16 cellular contexts compared by ENCODE assay signal in the genomic region with DNA sequence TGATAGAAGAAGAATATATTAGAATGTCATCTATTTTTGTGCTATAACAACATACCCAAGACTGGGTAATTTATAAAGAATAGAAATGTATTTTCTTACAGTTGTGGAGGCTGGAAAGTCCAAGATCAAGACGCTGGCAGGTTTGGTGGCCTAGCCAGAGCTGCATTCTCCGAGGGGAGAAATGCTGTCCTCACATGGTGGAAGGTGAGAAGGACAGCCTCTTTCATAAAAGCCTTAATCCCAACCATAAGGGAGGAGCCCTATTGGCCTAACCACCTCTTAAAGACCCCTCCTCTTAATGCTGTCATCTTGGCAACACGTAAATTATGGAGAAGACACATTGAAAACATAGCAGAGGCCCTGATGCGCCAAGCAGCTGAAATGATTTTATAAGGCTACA.
DNase-seq lines count a peak whose midpoint lies in the region; ATAC-seq and TF ChIP-seq lines count a peak whose summit lies in the region.
"Had no signal": no experiment of that assay in that cellular context is flagged by ENCODE, and none has a peak within 500 bp of the region (broad histone marks: within the 10 kb centered on the region; RNA-seq: fewer than 3 reads in every experiment).

No MANE protein-coding gene starts in this region.

- TF ChIP-seq CTCF in A673 (conservative IDR thresholded peaks at IDR 0.05; ENCODE audit: low read depth, low read length) (peak; percentile 44), gastrocnemius medialis (IDR thresholded peaks at IDR 0.05 in 4 of 5, conservative IDR thresholded peaks at IDR 0.05 in 1 of 5) (no peak)

- H3K9ac ChIP-seq in NT2/D1 (ENCODE audit: insufficient read length, low read depth): no peak overlapping the region
- H3K9ac ChIP-seq: BLaER1 had no signal

- H3K27me3 ChIP-seq in A673 (replicated peaks; ENCODE audit: insufficient read depth, low read depth, low read length, poor library complexity) (no peaks in the 10 kb centered on the region), NT2/D1 (ENCODE audit: insufficient read depth, insufficient read length) (no peaks in the 10 kb centered on the region), gastrocnemius medialis (no peaks in the 10 kb centered on the region)
- H3K27me3 ChIP-seq: BLaER1, testis had no signal

- in situ Hi-C loops in gastrocnemius medialis (cut with MboI; ENCODE audit: low sequenced_read_pairs in 4 of 4): no loop called here

- intact Hi-C loops in A673 (cut with micrococcal nuclease; ENCODE audit: unreplicated experiment): loop anchor here (10.0 kb wide), 1 partner anchor 424 kb away; no protein-coding TSS in a partner anchor
- intact Hi-C loops in gastrocnemius medialis (cut with DNase I; ENCODE audit: low total_unique reads): no loop called here

- H3K4me3 ChIP-seq in A673 (ENCODE audit: low read depth, low read length, poor library complexity, severe bottlenecking): no peak overlapping the region
- no peak overlapping the region for H3K4me3 ChIP-seq in NT2/D1 (ENCODE audit: insufficient read length, low read depth)
- H3K4me3 ChIP-seq in gastrocnemius medialis: no peak overlapping the region
- H3K4me3 ChIP-seq: BLaER1, testis had no signal

- POLR2A ChIA-PET in A673 (lab: Charles Lee; ENCODE audit: low non-redundant PET): no interaction called here

- ATAC-seq in esophagus mucosa (peak; percentile 32), GM18511 (IDR thresholded peaks at IDR 0.05; ENCODE audit: unreplicated experiment) (no peak), HG03378 (IDR thresholded peaks at IDR 0.05; ENCODE audit: unreplicated experiment) (no peak), gastrocnemius medialis (no peak)
- ATAC-seq: naive thymus-derived CD4-positive, alpha-beta T cell; T-helper 17 cell had no signal

- CTCF ChIA-PET in A673 (lab: Charles Lee): no interaction called here

- H3K27ac ChIP-seq in A673 (ENCODE audit: low read depth, low read length, poor library complexity, severe bottlenecking) (no peak overlapping the region), gastrocnemius medialis (no peak overlapping the region)
- H3K27ac ChIP-seq: BLaER1, testis had no signal

- H3K4me1 ChIP-seq in A673 (ENCODE audit: insufficient read depth, low read length, poor library complexity, severe bottlenecking): peaks cover 32% of the 10 kb centered on the region
- no peaks in the 10 kb centered on the region for H3K4me1 ChIP-seq in NT2/D1 (ENCODE audit: insufficient read depth, insufficient read length)
- H3K4me1 ChIP-seq in gastrocnemius medialis: no peaks in the 10 kb centered on the region
- H3K4me1 ChIP-seq: testis had no signal

- H3K36me3 ChIP-seq in A673 (ENCODE audit: insufficient read depth, low read length, poor library complexity, severe bottlenecking) (no peaks in the 10 kb centered on the region), NT2/D1 (ENCODE audit: insufficient read depth, insufficient read length, low read length) (no peaks in the 10 kb centered on the region), gastrocnemius medialis (no peaks in the 10 kb centered on the region)
- H3K36me3 ChIP-seq: BLaER1 had no signal

- H3K9me3 ChIP-seq in A673 (ENCODE audit: low read depth, low read length, poor library complexity, severe bottlenecking): no peaks in the 10 kb centered on the region
- no peaks in the 10 kb centered on the region for H3K9me3 ChIP-seq in NT2/D1 (ENCODE audit: insufficient read depth, low read length)
- no peaks in the 10 kb centered on the region for H3K9me3 ChIP-seq in gastrocnemius medialis
- H3K9me3 ChIP-seq: BLaER1, testis had no signal

- no peak for TF ChIP-seq POLR2A in gastrocnemius medialis (IDR thresholded peaks at IDR 0.05)

- DNase-seq in A673 (ENCODE audit: low spot score) (peak; percentile 44), Daoy (ENCODE audit: low read depth) (peak; percentile 19), NT2/D1 (ENCODE audit: low read depth, low spot score) (peak; percentile 13), T-helper 9 cell (no peak), gastrocnemius medialis (no peak)
- DNase-seq: activated CD4-positive, alpha-beta T cell treated with anti-CD3 and anti-CD28 coated beads for 4 hours; activated T-cell treated with anti-CD3 and anti-CD28 coated beads, Interleukin-2, amount 50 U/mL, for 24 hours; IMR-90; naive thymus-derived CD4-positive, alpha-beta T cell; NCI-H1105; T-helper 17 cell; testis had no signal

- BruUV-seq in A673 (replicated peaks; lab: Mats Ljungman, UMichigan): no TSS peak

Comparison
In these comparisons a context has a peak if more than half of its experiments do, and no peak if none do; other contexts are left out.
1. DNase-seq: peak in A673 (single experiment), Daoy (single experiment) and NT2/D1 (single experiment); none in T-helper 9 cell (single experiment) and gastrocnemius medialis (0 of 2).